ENCODE assay signal across 9 cellular contexts in the genomic region with DNA sequence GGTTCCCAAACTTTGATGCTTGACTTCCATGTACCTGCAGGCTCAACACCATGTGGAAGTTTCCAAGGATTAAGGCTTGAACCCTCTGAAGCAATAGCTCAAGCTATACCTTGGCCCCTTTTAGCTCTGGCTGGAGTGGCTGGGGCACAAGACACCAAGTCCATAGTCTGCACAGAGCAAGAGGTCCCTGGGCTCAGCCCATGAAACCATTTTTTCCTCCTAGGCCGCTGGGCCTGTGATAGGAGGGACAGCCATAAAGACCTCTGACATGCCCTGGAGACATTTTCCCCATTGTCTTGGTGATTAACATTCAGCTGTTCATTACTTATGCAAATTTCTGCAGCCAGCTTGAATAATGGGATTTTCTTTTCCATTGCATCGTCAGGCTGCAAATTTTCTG. TPM values are rescaled to one million over a fixed set of nuclear protein-coding genes. Genes with fewer than 3 reads are reported as not detected.
"Had no signal": no experiment of that assay in that cellular context is flagged by ENCODE, and none has a peak within 500 bp of the region (broad histone marks: within the 10 kb centered on the region; RNA-seq: fewer than 3 reads in every experiment).

No MANE protein-coding gene starts in this region.

- H3K27ac ChIP-seq: GM23248 had no signal

- FAIRE-seq: HTR-8/SVneo had no signal

- H3K4me1 ChIP-seq: HAP-1 had no signal

- DNase-seq: GM23248, GOT3, H7, KG1 had no signal

- H2AFZ ChIP-seq: GM23248 had no signal

- ATAC-seq: HCT116 had no signal

- H3K36me3 ChIP-seq: HAP-1 had no signal

- H3K9ac ChIP-seq: GM23248 had no signal

- H3K4me3 ChIP-seq: GM23248, HAP-1 had no signal

RNA-seq across cellular contexts. Expression of gene DGKI, which starts 14.4 kb away (rescaled TPM):
- total RNA-seq: HT-29 had no signal
- polyA plus RNA-seq: IgD-negative memory B cell had no signal
